In the genomic region with DNA sequence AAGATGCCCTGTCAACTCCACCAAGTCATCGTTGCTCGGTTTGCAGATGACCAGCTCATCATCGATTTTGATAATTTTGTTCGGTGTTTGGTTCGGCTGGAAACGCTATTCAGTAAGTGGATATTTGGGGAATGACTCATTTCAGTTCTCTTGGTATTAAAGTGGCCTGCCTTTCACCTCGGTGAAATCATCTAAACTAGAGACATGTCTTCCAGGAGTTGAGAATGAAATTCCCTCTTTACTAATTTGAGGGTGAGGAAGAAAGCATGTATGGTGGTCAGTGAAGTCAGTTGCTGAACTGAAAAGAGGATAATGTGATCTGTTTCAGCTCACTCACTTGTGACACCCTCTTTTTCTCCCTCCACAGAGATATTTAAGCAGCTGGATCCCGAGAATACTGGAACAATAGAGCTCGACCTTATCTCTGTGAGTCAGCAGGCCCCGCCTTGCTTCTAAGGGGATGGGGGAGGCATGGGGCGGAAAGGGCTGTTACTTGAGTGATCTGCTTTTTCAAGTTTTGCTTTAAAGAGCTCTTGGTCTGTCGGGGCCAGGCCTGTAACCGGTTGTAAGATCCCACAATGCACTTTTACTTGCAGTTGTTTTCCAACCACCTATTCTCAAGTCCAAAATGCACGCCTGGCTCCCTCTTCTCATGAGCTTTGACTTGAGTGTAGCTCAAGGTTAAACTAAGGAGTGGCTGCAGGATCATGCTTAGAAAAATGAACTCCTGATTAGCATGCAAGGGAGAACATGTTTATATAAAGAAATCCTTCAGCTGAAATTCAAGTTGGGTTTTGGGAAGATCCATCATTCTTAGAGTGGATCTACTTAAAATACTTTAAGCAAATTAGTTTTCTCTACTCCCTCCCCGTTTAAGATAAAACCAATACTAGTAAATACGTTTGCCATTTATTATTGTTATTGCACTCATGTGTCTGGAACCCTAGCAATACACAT, we compare ENCODE assay signal across 9 cellular contexts. TPM values are rescaled to one million over a fixed set of nuclear protein-coding genes. Genes with fewer than 3 reads are reported as not detected.
DNase-seq lines count a peak whose midpoint lies in the region; ATAC-seq and TF ChIP-seq lines count a peak whose summit lies in the region.
"Had no signal": no experiment of that assay in that cellular context is flagged by ENCODE, and none has a peak within 500 bp of the region (broad histone marks: within the 10 kb centered on the region; RNA-seq: fewer than 3 reads in every experiment).

No MANE protein-coding gene starts in this region.

- TF ChIP-seq CTCF in RWPE1 (conservative IDR thresholded peaks at IDR 0.05; ENCODE audit: low read depth) (no peak), endothelial cell (IDR thresholded peaks at IDR 0.05; ENCODE audit: unreplicated experiment) (no peak)

- ATAC-seq in activated CD4-positive, alpha-beta T cell treated with anti-CD3 and anti-CD28 coated beads for 36 hours = peak; percentile 31

- H3K36me3 ChIP-seq in mucosa of rectum (ENCODE audit: control insufficient read depth in 2 of 2, insufficient read depth in 2 of 2, low read length in 2 of 2) = peaks cover 63 to 72% of the 10 kb centered on the region in 2 donors

- intact Hi-C loops in activated CD4-positive, alpha-beta T cell treated with anti-CD3 and anti-CD28 coated beads for 36 hours (cut with DNase I, micrococcal nuclease) = no loop called here

- no peaks in the 10 kb centered on the region for H3K27me3 Mint-ChIP-seq in activated CD4-positive, alpha-beta T cell treated with anti-CD3 and anti-CD28 coated beads for 36 hours
- H3K27me3 Mint-ChIP-seq in endothelial cell (ENCODE audit: unreplicated experiment) = peaks cover 8% of the 10 kb centered on the region

- H3K27ac ChIP-seq in RWPE1 (peak overlapping the region; percentile 74), mucosa of rectum (ENCODE audit: low read depth in 2 of 2, low read length in 2 of 2) (peak overlapping the region; percentile 9 to 61)
- H3K27ac ChIP-seq: BLaER1 treated with 17β-estradiol and CSF1 and Interleukin-3, amounts not matched to agents 10 nM and 100 nM had no signal

- POLR2A ChIA-PET in activated CD4-positive, alpha-beta T cell treated with anti-CD3 and anti-CD28 coated beads for 36 hours (lab: Charles Lee) = interaction anchor here (0.5 to 0.6 kb wide), 2 partner anchors 46 to 47 kb away, joined by 4 to 5 read pairs; no protein-coding TSS in a partner anchor
- POLR2A ChIA-PET in RWPE1 (lab: Yijun Ruan, JAX; ENCODE audit: low non-redundant PET) = interaction anchor here (0.6 kb wide), 1 partner anchor 496 kb away, joined by 11 read pairs; no protein-coding TSS in a partner anchor

- peaks cover 53% of the 10 kb centered on the region for H3K36me3 Mint-ChIP-seq in activated CD4-positive, alpha-beta T cell treated with anti-CD3 and anti-CD28 coated beads for 36 hours (ENCODE audit: low read depth)
- peaks cover 31% of the 10 kb centered on the region for H3K36me3 Mint-ChIP-seq in endothelial cell (ENCODE audit: low read depth, unreplicated experiment)

- H3K9me3 ChIP-seq in mucosa of rectum (ENCODE audit: control insufficient read depth in 2 of 2, low read length in 2 of 2) = no peaks in the 10 kb centered on the region

- peaks cover 4 to 9% of the 10 kb centered on the region in 2 donors for H3K4me1 ChIP-seq in mucosa of rectum (ENCODE audit: control insufficient read depth in 2 of 2, insufficient read depth in 2 of 2, low read length in 2 of 2)

- peak; percentile 32 for DNase-seq in activated CD4-positive, alpha-beta T cell treated with anti-CD3 and anti-CD28 coated beads for 36 hours
- DNase-seq in activated CD4-positive, alpha-beta T cell treated with anti-CD3 and anti-CD28 coated beads, Interleukin-2, amount 50 U/mL, for 4 hours = no peak
- DNase-seq in RWPE1 (ENCODE audit: low spot score) = peak; percentile 76
- peak; percentile 61 for DNase-seq in endothelial cell (ENCODE audit: low spot score)
- DNase-seq in NCI-H1092 treated with DMSO at 0.1 percent for 48 hours (lab: John Stamatoyannopoulos, UW) = no peak
- DNase-seq in NCI-H187 treated with DMSO at 0.1 percent for 48 hours (lab: John Stamatoyannopoulos, UW) = no peak
- DNase-seq in NOMO-1 treated with DMSO at 0.1 percent for 48 hours (lab: John Stamatoyannopoulos, UW; ENCODE audit: unreplicated experiment) = no peak

- peaks cover 42% of the 10 kb centered on the region for H3K4me1 Mint-ChIP-seq in activated CD4-positive, alpha-beta T cell treated with anti-CD3 and anti-CD28 coated beads for 36 hours
- peaks cover 58% of the 10 kb centered on the region for H3K4me1 Mint-ChIP-seq in endothelial cell (ENCODE audit: unreplicated experiment)

- no peak overlapping the region for H3K4me3 Mint-ChIP-seq in activated CD4-positive, alpha-beta T cell treated with anti-CD3 and anti-CD28 coated beads for 36 hours
- H3K4me3 Mint-ChIP-seq in endothelial cell (ENCODE audit: unreplicated experiment) = peak overlapping the region; percentile 16

- H3K9ac ChIP-seq in mucosa of rectum (ENCODE audit: low read depth in 1 of 2, low read length in 2 of 2) = peak overlapping the region in 1 of 2 donors; percentile 15
- H3K9ac ChIP-seq: BLaER1 treated with 17β-estradiol and CSF1 and Interleukin-3, amounts not matched to agents 10 nM and 100 nM had no signal

- no peak overlapping the region for H3K4me3 ChIP-seq in mucosa of rectum (ENCODE audit: low read length in 2 of 2)
- H3K4me3 ChIP-seq: BLaER1 treated with 17β-estradiol and CSF1 and Interleukin-3, amounts not matched to agents 10 nM and 100 nM had no signal

- CTCF ChIA-PET in activated CD4-positive, alpha-beta T cell treated with anti-CD3 and anti-CD28 coated beads for 36 hours (lab: Charles Lee) = interaction anchor here (0.7 to 1.8 kb wide), 8 partner anchors 13 to 335 kb away, joined by 3 to 10 read pairs (median 4); no protein-coding TSS in a partner anchor
- CTCF ChIA-PET in RWPE1 (lab: Yijun Ruan, JAX) = interaction anchor here (0.7 to 1.0 kb wide), 3 partner anchors 33 to 140 kb away, joined by 3 to 4 read pairs (median 3); no protein-coding TSS in a partner anchor

- peak overlapping the region; percentile 45 for H3K27ac Mint-ChIP-seq in activated CD4-positive, alpha-beta T cell treated with anti-CD3 and anti-CD28 coated beads for 36 hours
- H3K27ac Mint-ChIP-seq in endothelial cell (ENCODE audit: unreplicated experiment) = peak overlapping the region; percentile 99

- no peaks in the 10 kb centered on the region for H3K9me3 Mint-ChIP-seq in activated CD4-positive, alpha-beta T cell treated with anti-CD3 and anti-CD28 coated beads for 36 hours (ENCODE audit: low read depth)
- no peaks in the 10 kb centered on the region for H3K9me3 Mint-ChIP-seq in endothelial cell (ENCODE audit: unreplicated experiment)

- H3K27me3 ChIP-seq in mucosa of rectum (ENCODE audit: control insufficient read depth in 2 of 2, insufficient read depth in 2 of 2, low read length in 2 of 2) = no peaks in the 10 kb centered on the region
- H3K27me3 ChIP-seq: BLaER1 treated with 17β-estradiol and CSF1 and Interleukin-3, amounts not matched to agents 10 nM and 100 nM had no signal

RNA-seq across cellular contexts. Expression of gene CAPN2, which starts 59.8 kb away (rescaled TPM):
- total RNA-seq in activated CD4-positive, alpha-beta T cell treated with anti-CD3 and anti-CD28 coated beads for 36 hours = 10 to 100 TPM; 31.1 to 33.1 TPM
- total RNA-seq in endothelial cell (ENCODE audit: unreplicated experiment) = 184 TPM

Comparison
In these comparisons a context has a peak if more than half of its experiments do, and no peak if none do; other contexts are left out.
1. DNase-seq: peak in activated CD4-positive, alpha-beta T cell treated with anti-CD3 and anti-CD28 coated beads for 36 hours (single experiment), RWPE1 (single experiment) and endothelial cell (single experiment); none in activated CD4-positive, alpha-beta T cell treated with anti-CD3 and anti-CD28 coated beads, Interleukin-2, amount 50 U/mL, for 4 hours (0 of 2), NCI-H1092 treated with DMSO at 0.1 percent for 48 hours (single experiment), NCI-H187 treated with DMSO at 0.1 percent for 48 hours (single experiment) and NOMO-1 treated with DMSO at 0.1 percent for 48 hours (single experiment).